In the genomic region with DNA sequence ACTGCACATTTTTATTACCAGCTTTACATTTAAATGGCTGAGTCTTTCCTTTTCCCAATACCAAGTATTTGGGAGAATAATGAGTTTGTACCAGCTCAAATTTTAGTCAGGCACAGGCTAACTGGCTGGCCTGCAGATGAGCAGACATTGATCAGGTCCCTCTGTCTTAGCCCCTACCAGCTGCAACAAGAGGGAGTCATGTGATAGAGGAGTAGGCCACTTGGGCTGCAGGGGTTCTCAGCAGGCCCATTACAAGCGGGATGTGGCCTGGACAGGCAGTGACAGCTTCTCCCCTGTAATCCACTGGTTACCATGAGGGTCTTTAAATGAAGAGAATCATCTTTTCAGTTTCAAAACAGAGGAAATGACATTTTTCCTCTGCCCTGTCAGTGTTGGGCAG, we compare ENCODE assay signal across 1 cellular context.
TF ChIP-seq lines count a peak whose summit lies in the region.

No MANE protein-coding gene starts in this region.

TF ChIP-seq in GM23338, 12 proteins besides CTCF, POLR2A, EP300 and RAD21 (continued from another document):
- no peak for TF ChIP-seq ZNF331 (CRISPR knock-in tag; IDR thresholded peaks at IDR 0.05; ENCODE audit: low read depth)
- TF ChIP-seq EZH2phosphoT487 (IDR thresholded peaks at IDR 0.05; ENCODE audit: unreplicated experiment): no peak
TF ChIP-seq in GM23338: peak in this region for 0.
